In the genomic region with DNA sequence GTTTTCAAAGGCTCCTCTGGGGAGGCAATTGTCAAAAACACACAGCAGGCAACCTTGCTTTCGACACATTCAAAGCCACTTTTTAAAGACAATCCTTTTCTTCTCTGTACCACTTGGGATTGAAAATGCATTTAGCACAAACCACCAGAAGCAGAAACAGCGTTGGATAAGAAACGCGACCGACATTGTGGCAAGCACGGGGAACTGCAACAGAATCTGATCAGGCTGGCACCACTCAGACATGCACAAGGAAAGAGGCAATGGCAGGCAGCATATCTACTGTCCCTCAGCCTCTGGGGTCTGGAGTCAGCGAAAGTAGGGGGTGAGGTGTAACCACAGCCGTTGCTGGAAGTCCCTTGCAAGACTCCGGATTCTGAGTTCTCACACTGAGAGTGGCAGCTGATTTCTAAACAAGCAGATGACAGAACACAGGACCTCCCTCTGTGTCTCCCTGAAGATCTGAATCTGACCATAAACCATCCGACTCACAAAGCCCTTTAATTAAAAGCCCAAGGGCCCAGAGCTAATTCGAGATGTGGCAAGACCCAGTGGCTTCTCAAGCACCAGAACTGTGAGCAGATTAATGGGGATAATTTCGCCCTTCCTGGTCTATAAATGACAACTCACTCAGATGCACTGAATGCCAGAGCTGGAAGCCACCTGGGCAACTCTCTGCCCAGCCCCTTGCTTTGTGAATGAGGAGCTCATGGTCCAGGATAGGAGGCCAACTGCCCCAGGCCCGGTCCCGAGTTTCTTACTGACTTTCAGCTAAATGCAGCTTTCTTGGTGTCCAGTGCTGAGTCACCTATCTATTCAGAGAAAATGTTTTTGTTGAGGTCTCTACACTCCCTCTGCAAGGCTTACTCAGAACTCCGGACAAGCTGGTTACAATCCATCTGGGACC, we compare ENCODE assay signal across 10 cellular contexts.
DNase-seq lines count a peak whose midpoint lies in the region; ATAC-seq and TF ChIP-seq lines count a peak whose summit lies in the region.
"Had no signal": no experiment of that assay in that cellular context is flagged by ENCODE, and none has a peak within 500 bp of the region (broad histone marks: within the 10 kb centered on the region; RNA-seq: fewer than 3 reads in every experiment).

No MANE protein-coding gene starts in this region.

- H3K79me2 ChIP-seq in OCI-LY3 (ENCODE audit: low read length), result no peaks in the 10 kb centered on the region

- peaks cover 3% of the 10 kb centered on the region; the same call in 1 of the 2 replicates for H4K20me1 ChIP-seq in OCI-LY3 (ENCODE audit: insufficient read depth, low read length)

- no peak overlapping the region for H3K27ac ChIP-seq in OCI-LY3 (ENCODE audit: low read length)
- H3K27ac ChIP-seq: A549 had no signal

- H3K36me3 ChIP-seq in OCI-LY3 (replicated peaks; ENCODE audit: low read depth, low read length), result peaks cover 7% of the 10 kb centered on the region

- no peaks in the 10 kb centered on the region for H3K9me3 Mint-ChIP-seq in stimulated activated effector memory CD8-positive, alpha-beta T cell treated with anti-CD3 and anti-CD28 coated beads, Interleukin-12 subunit alpha, Interleukin-12 subunit beta, amount 100 ng/mL, for 72 hours
- H3K9me3 Mint-ChIP-seq: effector memory CD8-positive, alpha-beta T cell had no signal

- H3K9ac ChIP-seq in OCI-LY3 (ENCODE audit: low read length), result no peak overlapping the region

- TF ChIP-seq CTCF in OCI-LY3 (IDR thresholded peaks at IDR 0.05; ENCODE audit: low read depth, low read length) (peak; percentile 21), fibroblast of pulmonary artery (IDR thresholded peaks at IDR 0.05; ENCODE audit: low read length, missing control alignments) (no peak)

- no peaks in the 10 kb centered on the region for H3K9me3 ChIP-seq in OCI-LY3 (ENCODE audit: insufficient read depth, low read length)
- H3K9me3 ChIP-seq: A549 had no signal

- 0 out of 2 replicates have a peak overlapping the region, but pooled peaks have one; percentile 11 for H2AFZ ChIP-seq in OCI-LY3 (ENCODE audit: low read depth, low read length)

- H3K27ac Mint-ChIP-seq in stimulated activated effector memory CD8-positive, alpha-beta T cell treated with anti-CD3 and anti-CD28 coated beads, Interleukin-12 subunit alpha, Interleukin-12 subunit beta, amount 100 ng/mL, for 72 hours, result peak overlapping the region; percentile 50
- H3K27ac Mint-ChIP-seq: effector memory CD8-positive, alpha-beta T cell had no signal

- peaks cover 7% of the 10 kb centered on the region for H3K27me3 ChIP-seq in OCI-LY3 (ENCODE audit: low read depth, low read length)

- H3K4me2 ChIP-seq in OCI-LY3 (ENCODE audit: low read length), result peak overlapping the region; percentile 68
- H3K4me2 ChIP-seq: A549 had no signal

- peaks cover 13% of the 10 kb centered on the region for H3K4me1 Mint-ChIP-seq in stimulated activated effector memory CD8-positive, alpha-beta T cell treated with anti-CD3 and anti-CD28 coated beads, Interleukin-12 subunit alpha, Interleukin-12 subunit beta, amount 100 ng/mL, for 72 hours

- no peak for ATAC-seq in stimulated activated effector memory CD8-positive, alpha-beta T cell treated with anti-CD3 and anti-CD28 coated beads, Interleukin-12 subunit alpha, Interleukin-12 subunit beta, amount 100 ng/mL, for 72 hours
- ATAC-seq in GM18867 (IDR thresholded peaks at IDR 0.05; ENCODE audit: unreplicated experiment) (no peak), GM21737 (IDR thresholded peaks at IDR 0.05; ENCODE audit: unreplicated experiment) (no peak)
- ATAC-seq: effector memory CD8-positive, alpha-beta T cell had no signal

- DNase-seq in NCI-H510A treated with DMSO at 0.1 percent for 48 hours (lab: John Stamatoyannopoulos, UW), result peak; percentile 19
- no peak for DNase-seq in NCI-H510A (lab: John Stamatoyannopoulos, UW)
- peak; percentile 53 for DNase-seq in fibroblast of pulmonary artery (ENCODE audit: low read depth)
- DNase-seq in stimulated activated effector memory CD8-positive, alpha-beta T cell treated with anti-CD3 and anti-CD28 coated beads, Interleukin-12 subunit alpha, Interleukin-12 subunit beta, amount 100 ng/mL, for 72 hours (ENCODE audit: low spot score in 2 of 2), result no peak
- DNase-seq in GM19238 (ENCODE audit: insufficient read length, low spot score), result no peak
- DNase-seq: effector memory CD8-positive, alpha-beta T cell had no signal

- H3K4me3 ChIP-seq in OCI-LY3 (ENCODE audit: low read length) (peak overlapping the region; percentile 45), fibroblast of pulmonary artery (replicated peaks; ENCODE audit: low read depth, low read length) (no peak overlapping the region)
- H3K4me3 ChIP-seq: A549 had no signal

- no peaks in the 10 kb centered on the region for H3K36me3 Mint-ChIP-seq in stimulated activated effector memory CD8-positive, alpha-beta T cell treated with anti-CD3 and anti-CD28 coated beads, Interleukin-12 subunit alpha, Interleukin-12 subunit beta, amount 100 ng/mL, for 72 hours

- H3K4me3 Mint-ChIP-seq in stimulated activated effector memory CD8-positive, alpha-beta T cell treated with anti-CD3 and anti-CD28 coated beads, Interleukin-12 subunit alpha, Interleukin-12 subunit beta, amount 100 ng/mL, for 72 hours, result no peak overlapping the region
- H3K4me3 Mint-ChIP-seq: effector memory CD8-positive, alpha-beta T cell had no signal

- peaks cover 22% of the 10 kb centered on the region for H3K4me1 ChIP-seq in OCI-LY3 (ENCODE audit: low read length)
- H3K4me1 ChIP-seq: A549 had no signal

Comparison
In these comparisons a context has a peak if more than half of its experiments do, and no peak if none do; other contexts are left out.
1. DNase-seq: peak in NCI-H510A treated with DMSO at 0.1 percent for 48 hours (single experiment) and fibroblast of pulmonary artery (single experiment); none in NCI-H510A (single experiment), stimulated activated effector memory CD8-positive, alpha-beta T cell treated with anti-CD3 and anti-CD28 coated beads, Interleukin-12 subunit alpha, Interleukin-12 subunit beta, amount 100 ng/mL, for 72 hours (0 of 2) and GM19238 (single experiment).